In the genomic region with DNA sequence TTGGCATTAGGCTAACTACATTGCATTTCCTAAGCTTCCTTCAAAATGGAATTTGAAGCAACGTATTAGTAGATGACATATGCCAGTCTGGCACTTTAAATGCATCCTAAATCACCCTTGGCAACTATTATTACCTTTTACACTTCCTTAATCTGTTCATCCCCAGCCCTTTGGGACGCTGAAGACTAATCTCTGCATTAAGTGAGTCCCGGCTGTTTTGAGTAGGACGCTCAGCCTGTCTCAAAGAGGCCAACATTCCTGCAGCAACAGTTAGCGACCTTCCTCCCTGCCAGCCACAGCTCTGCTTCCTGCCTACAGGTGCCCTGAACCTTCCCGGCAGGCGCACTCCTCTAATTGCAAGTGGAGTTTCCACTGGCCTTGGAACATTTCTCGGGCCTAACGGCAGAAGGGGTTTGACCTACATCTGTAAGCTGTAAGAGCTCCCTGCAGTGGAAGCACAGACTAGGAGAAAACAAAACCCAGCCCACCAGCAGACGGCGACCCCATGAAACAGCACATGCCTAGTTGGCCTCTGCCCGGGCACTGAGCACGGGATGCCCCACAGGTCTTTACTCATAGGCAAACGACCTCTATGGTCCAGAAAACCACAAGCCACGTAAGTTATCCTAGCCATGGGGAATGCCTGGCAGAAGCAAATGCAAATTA, we compare ENCODE assay signal across 1 cellular context.
TF ChIP-seq lines count a peak whose summit lies in the region.

No MANE protein-coding gene starts in this region.

TF ChIP-seq in H1, 55 proteins besides CTCF, POLR2A, EP300 and RAD21 (continued from another document):
- TF ChIP-seq, protein P1, sequence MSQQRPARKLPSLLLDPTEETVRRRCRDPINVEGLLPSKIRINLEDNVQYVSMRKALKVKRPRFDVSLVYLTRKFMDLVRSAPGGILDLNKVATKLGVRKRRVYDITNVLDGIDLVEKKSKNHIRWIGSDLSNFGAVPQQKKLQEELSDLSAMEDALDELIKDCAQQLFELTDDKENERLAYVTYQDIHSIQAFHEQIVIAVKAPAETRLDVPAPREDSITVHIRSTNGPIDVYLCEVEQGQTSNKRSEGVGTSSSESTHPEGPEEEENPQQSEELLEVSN (IDR thresholded peaks at IDR 0.05): peak; percentile 66; the same call in 1 of the 2 replicates
- no peak for TF ChIP-seq RBBP5 (IDR thresholded peaks at IDR 0.05; ENCODE audit: borderline replicate concordance, low read depth, low read length)
